In genomic region chr6:124747336-124747735, GRCh38 we compare ENCODE assay signal across 23 cellular contexts.
"Had no signal": no experiment of that assay in that cellular context is flagged by ENCODE, and none has a peak within 500 bp of the region (broad histone marks: within the 10 kb centered on the region; RNA-seq: fewer than 3 reads in every experiment).

No MANE protein-coding gene starts in this region.

- H3K4me1 ChIP-seq: parathyroid adenoma, psoas muscle, suprapubic skin, tibial artery, upper lobe of left lung, uterus had no signal

- H3K79me2 ChIP-seq: parathyroid adenoma had no signal

- H3K27ac Mint-ChIP-seq: endodermal cell; natural killer cell treated with Interleukin-12 subunit alpha and Interleukin-12 subunit beta and Interleukin-15 and Interleukin-18, amount 100 ng/mL, for 72 hours had no signal

- DNase-seq: caudate nucleus; effector CD4-positive, alpha-beta T cell; endodermal cell; erythroblast; foreskin melanocyte; head of caudate nucleus; kidney; mesenchymal stem cell; midbrain; psoas muscle; retina; small intestine; stimulated activated CD4-positive, alpha-beta T cell treated with anti-CD3 and anti-CD28 coated beads, Interleukin-2, amount 100 ng/mL, for 48 hours; stimulated activated naive CD8-positive, alpha-beta T cell treated with anti-CD3 and anti-CD28 coated beads, Interleukin-15, Interleukin-2, amounts not matched to agents 100 U/mL and 50 U/mL, for 24 hours; tibial artery; upper lobe of left lung; uterus had no signal

- H3K36me3 Mint-ChIP-seq: natural killer cell treated with Interleukin-12 subunit alpha and Interleukin-12 subunit beta and Interleukin-15 and Interleukin-18, amount 100 ng/mL, for 72 hours had no signal

- H3K27me3 Mint-ChIP-seq: natural killer cell treated with Interleukin-12 subunit alpha and Interleukin-12 subunit beta and Interleukin-15 and Interleukin-18, amount 100 ng/mL, for 72 hours had no signal

- H3K4me3 ChIP-seq: coronary artery, lung, psoas muscle, suprapubic skin, tibial artery, upper lobe of left lung, uterus had no signal

- H3K9me3 ChIP-seq: psoas muscle, suprapubic skin, tibial artery, upper lobe of left lung, uterus had no signal

- H3K4me3 Mint-ChIP-seq: endodermal cell; natural killer cell treated with Interleukin-12 subunit alpha and Interleukin-12 subunit beta and Interleukin-15 and Interleukin-18, amount 100 ng/mL, for 72 hours had no signal

- H3K9me3 Mint-ChIP-seq: endodermal cell; natural killer cell treated with Interleukin-12 subunit alpha and Interleukin-12 subunit beta and Interleukin-15 and Interleukin-18, amount 100 ng/mL, for 72 hours had no signal

- H3K36me3 ChIP-seq: suprapubic skin, tibial artery, upper lobe of left lung, uterus had no signal

- H3K27me3 ChIP-seq: suprapubic skin, tibial artery, upper lobe of left lung, uterus had no signal

- H2AFZ ChIP-seq: parathyroid adenoma had no signal

- H3K27ac ChIP-seq: coronary artery, parathyroid adenoma, psoas muscle, suprapubic skin, tibial artery, upper lobe of left lung, uterus had no signal

- ATAC-seq: left lobe of liver; natural killer cell treated with Interleukin-12 subunit alpha and Interleukin-12 subunit beta and Interleukin-15 and Interleukin-18, amount 100 ng/mL, for 72 hours; psoas muscle; stimulated activated naive CD8-positive, alpha-beta T cell treated with anti-CD3 and anti-CD28 coated beads, Interleukin-15, Interleukin-2, amounts not matched to agents 100 U/mL and 50 U/mL, for 24 hours had no signal
